In the genomic region with DNA sequence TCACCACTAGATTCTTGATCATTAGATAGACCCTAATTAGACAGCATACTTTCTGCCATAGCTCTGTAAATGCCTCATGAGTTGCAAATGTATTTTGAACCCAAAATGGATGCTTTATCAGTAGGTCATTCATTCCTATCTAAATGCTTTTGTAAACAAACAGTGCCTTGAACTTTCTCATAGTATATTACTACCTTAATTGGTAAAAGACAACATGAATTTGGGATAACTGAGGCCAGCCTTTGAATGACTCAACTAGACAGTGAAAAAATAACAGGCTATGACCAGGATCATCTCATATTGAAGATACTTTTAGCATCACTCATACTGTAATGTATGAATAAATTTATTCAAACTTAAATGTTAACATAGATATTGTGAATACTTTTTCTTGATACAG, we compare ENCODE assay signal across 22 cellular contexts. TPM values are rescaled to one million over a fixed set of nuclear protein-coding genes. Genes with fewer than 3 reads are reported as not detected.
"Had no signal": no experiment of that assay in that cellular context is flagged by ENCODE, and none has a peak within 500 bp of the region (broad histone marks: within the 10 kb centered on the region; RNA-seq: fewer than 3 reads in every experiment).

No MANE protein-coding gene starts in this region.

- H3K4me3 ChIP-seq: body of pancreas, dorsolateral prefrontal cortex, lower lobe of right lung, pancreas, right lobe of liver, stomach had no signal

- H3K27me3 ChIP-seq: body of pancreas, dorsolateral prefrontal cortex, foreskin keratinocyte, pancreas, right lobe of liver, stomach had no signal

- DNase-seq: activated CD4-positive, alpha-beta T cell treated with anti-CD3 and anti-CD28 coated beads, Interleukin-2, amount 10 ng/mL, durations not matched to agents 7 days and 5 days; activated CD8-positive, alpha-beta T cell treated with anti-CD3 and anti-CD28 coated beads, Interleukin-2, amount 10 ng/mL, durations not matched to agents 7 days and 5 days; activated effector memory CD4-positive, alpha-beta T cell treated with anti-CD3 and anti-CD28 coated beads, Interleukin-2, amount 50 U/mL, for 16 hours; activated T-cell treated with anti-CD3 and anti-CD28 coated beads, Interleukin-2, amount 50 U/mL, for 48 hours; amygdala; body of pancreas; caudate nucleus; dorsolateral prefrontal cortex; hypothalamus; lower lobe of right lung; natural killer cell; pancreas; right lobe of liver; stimulated activated CD4-positive, alpha-beta T cell treated with anti-CD3 and anti-CD28 coated beads, Interleukin-4, amount 100 ng/mL, for 24 hours; stomach; T1000 had no signal

- H3K36me3 ChIP-seq: lower lobe of right lung, pancreas, right lobe of liver, stomach had no signal

- H3K4me1 ChIP-seq: body of pancreas, foreskin keratinocyte, lower lobe of right lung, pancreas, right lobe of liver, stomach had no signal

- H3K9me3 ChIP-seq: body of pancreas, lower lobe of right lung, pancreas, right lobe of liver, stomach had no signal

- ATAC-seq: activated CD4-positive, CD25-positive, alpha-beta regulatory T cell treated with anti-CD3 and anti-CD28 coated beads, Interleukin-2, amount 50 U/mL, for 24 hours; activated CD8-positive, alpha-beta T cell treated with anti-CD3 and anti-CD28 coated beads, Interleukin-2, amount 10 ng/mL, durations not matched to agents 7 days and 5 days; activated naive CD4-positive, alpha-beta T cell treated with anti-CD3 and anti-CD28 coated beads, Interleukin-2, amount 50 U/mL, for 72 hours; body of pancreas; foreskin keratinocyte; lower lobe of right lung; natural killer cell; pancreas; right lobe of liver; stimulated activated effector memory CD8-positive, alpha-beta T cell treated with anti-CD3 and anti-CD28 coated beads, Interleukin-12 subunit alpha, Interleukin-12 subunit beta, amount 100 ng/mL, for 72 hours had no signal

- H3K27ac ChIP-seq: body of pancreas, dorsolateral prefrontal cortex, foreskin keratinocyte, lower lobe of right lung, pancreas, right lobe of liver, stomach had no signal

RNA-seq across cellular contexts. Expression of a gene that starts 37.0 kb away (rescaled TPM):
- total RNA-seq: activated CD4-positive, alpha-beta T cell treated with anti-CD3 and anti-CD28 coated beads, Interleukin-2, amount 10 ng/mL, durations not matched to agents 7 days and 5 days; activated CD8-positive, alpha-beta T cell treated with anti-CD3 and anti-CD28 coated beads, Interleukin-2, amount 10 ng/mL, durations not matched to agents 7 days and 5 days; activated naive CD4-positive, alpha-beta T cell treated with anti-CD3 and anti-CD28 coated beads, Interleukin-2, amount 50 U/mL, for 72 hours; body of pancreas; dorsolateral prefrontal cortex; foreskin keratinocyte; lower lobe of right lung; natural killer cell; pancreas; right lobe of liver; stomach; temporal lobe had no signal
- polyA plus RNA-seq: foreskin keratinocyte, keratinocyte, pancreas, stomach had no signal
